8 cellular contexts compared by ENCODE assay signal in the genomic region with DNA sequence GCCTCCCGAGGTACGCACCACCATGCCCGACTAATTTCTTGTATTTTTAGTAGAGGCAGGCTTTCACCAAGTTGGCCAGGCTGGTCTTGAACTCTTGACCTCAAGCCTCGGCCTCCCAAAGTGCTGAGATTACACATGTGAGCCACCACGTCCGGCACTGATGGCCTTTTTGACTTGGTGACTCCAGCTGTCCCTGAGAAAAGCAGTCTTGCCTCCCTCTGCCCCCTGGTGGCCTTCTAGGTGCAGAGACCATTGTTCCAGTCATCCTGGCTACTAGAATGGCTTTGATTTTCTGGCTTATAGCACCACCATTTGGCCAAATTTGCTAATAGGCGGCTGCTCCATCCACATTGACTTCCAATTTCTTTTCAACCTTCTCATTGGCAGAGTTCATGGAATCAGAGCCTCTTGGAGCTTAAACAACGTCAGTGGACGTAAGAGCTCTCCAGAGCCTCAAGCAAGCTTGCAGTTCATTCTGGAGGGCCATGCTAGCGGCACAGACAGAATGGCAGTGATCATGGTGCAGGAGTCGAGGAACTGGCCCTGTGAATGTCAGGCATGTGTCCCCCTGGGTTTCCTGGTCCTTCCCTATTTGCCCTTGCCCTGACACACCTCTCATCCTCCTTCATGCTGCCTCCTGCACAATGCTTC. TPM values are rescaled to one million over a fixed set of nuclear protein-coding genes. Genes with fewer than 3 reads are reported as not detected.
DNase-seq lines count a peak whose midpoint lies in the region; ATAC-seq and TF ChIP-seq lines count a peak whose summit lies in the region.

No MANE protein-coding gene starts in this region.

- H3K4me3 ChIP-seq in retinal pigment epithelial cell (ENCODE audit: low read length): no peak overlapping the region

- peak; percentile 67 for ATAC-seq in HG02759 (IDR thresholded peaks at IDR 0.05; ENCODE audit: unreplicated experiment)
- peak; percentile 95 for ATAC-seq in left ventricle myocardium superior
- no peak for ATAC-seq in GM18517 (IDR thresholded peaks at IDR 0.05; ENCODE audit: unreplicated experiment)

- peak; percentile 98 for TF ChIP-seq CTCF in retinal pigment epithelial cell (conservative IDR thresholded peaks at IDR 0.05; ENCODE audit: low read depth, low read length)

- DNase-seq in EH (ENCODE audit: low read depth): peak; percentile 95
- DNase-seq in NCI-H2029 (lab: John Stamatoyannopoulos, UW): peak; percentile 89
- peak; percentile 43 to 80 (median 67) for DNase-seq in T-helper 2 cell
- DNase-seq in amniotic stem cell (lab: John Stamatoyannopoulos, UW): peak; percentile 89
- peak; percentile 85 for DNase-seq in left ventricle myocardium superior
- DNase-seq in retinal pigment epithelial cell (ENCODE audit: low read depth): no peak

- intact Hi-C loops in left ventricle myocardium superior (cut with micrococcal nuclease): loop anchor here (2.0 kb wide), 1 partner anchor 96 kb away; no protein-coding TSS in a partner anchor

RNA-seq across cellular contexts. Expression of a gene that starts 25.4 kb away (rescaled TPM):
- total RNA-seq in left ventricle myocardium superior: 513 TPM

RNA-seq across cellular contexts. Expression of a gene that starts 32.0 kb away (rescaled TPM):
- total RNA-seq in left ventricle myocardium superior: 9.2 TPM
